Comparison of ENCODE assay signal across 11 cellular contexts in the genomic region with DNA sequence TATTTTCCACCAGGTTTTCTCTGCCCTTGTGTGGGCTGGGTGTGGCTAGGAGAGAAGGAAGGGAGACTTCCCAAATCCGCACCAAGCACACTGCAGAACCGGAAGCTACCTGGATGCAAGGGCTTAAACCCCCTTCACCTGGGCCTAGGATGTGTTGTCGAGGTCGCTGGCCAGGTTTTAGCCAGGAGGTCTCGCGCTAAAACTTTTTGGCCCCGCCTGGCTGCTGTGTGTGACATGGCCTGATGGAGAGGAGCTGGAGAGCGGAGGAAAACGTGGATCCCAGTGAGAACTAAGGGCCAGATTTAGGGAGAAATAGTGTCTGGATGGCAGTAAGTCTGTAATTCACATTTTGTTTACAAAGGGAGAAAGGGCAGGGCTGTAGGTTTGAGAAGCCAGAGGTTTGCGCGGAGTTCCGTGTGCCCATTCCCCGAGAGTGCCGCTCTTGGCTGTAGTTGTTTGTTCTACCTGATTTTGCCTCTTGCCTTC. TPM values are rescaled to one million over a fixed set of nuclear protein-coding genes. Genes with fewer than 3 reads are reported as not detected.
DNase-seq lines count a peak whose midpoint lies in the region; ATAC-seq and TF ChIP-seq lines count a peak whose summit lies in the region.
"Had no signal": no experiment of that assay in that cellular context is flagged by ENCODE, and none has a peak within 500 bp of the region (broad histone marks: within the 10 kb centered on the region; RNA-seq: fewer than 3 reads in every experiment).

No MANE protein-coding gene starts in this region.

- peaks cover 42% of the 10 kb centered on the region for H3K79me1 ChIP-seq in mesenchymal stem cell (replicated peaks; ENCODE audit: low read length, poor library complexity, severe bottlenecking)

- peak overlapping the region; percentile 59 for H4K8ac ChIP-seq in mesenchymal stem cell (ENCODE audit: low read length)

- TF ChIP-seq CTCF in cardiac muscle cell (IDR thresholded peaks at IDR 0.05; ENCODE audit: low read depth, low read length) (no peak), astrocyte of the spinal cord (IDR thresholded peaks at IDR 0.05; ENCODE audit: low read depth, low read length) (no peak), transverse colon (IDR thresholded peaks at IDR 0.05) (no peak)

- peak overlapping the region; percentile 96 for H2BK120ac ChIP-seq in mesenchymal stem cell (ENCODE audit: low read depth, low read length)

- H3K27me3 ChIP-seq in cardiac muscle cell (peaks cover 83% of the 10 kb centered on the region), mesenchymal stem cell (ENCODE audit: control insufficient read depth in 1 of 2, insufficient read depth in 1 of 2, low read length in 2 of 2) (peaks cover 0 to 49% of the 10 kb centered on the region in 2 experiments), transverse colon (peaks cover 96% of the 10 kb centered on the region), aorta (ENCODE audit: control insufficient read depth in 1 of 2, insufficient read depth in 2 of 2, low read length in 1 of 2) (no peaks in the 10 kb centered on the region)

- TF ChIP-seq POLR2A in transverse colon (IDR thresholded peaks at IDR 0.05): no peak

- H3K4me2 ChIP-seq in mesenchymal stem cell (ENCODE audit: low read length, poor library complexity, severe bottlenecking): peak overlapping the region; percentile 71

- H3K4me1 ChIP-seq in cardiac muscle cell (ENCODE audit: low read depth) (peaks cover 5% of the 10 kb centered on the region), mesenchymal stem cell (ENCODE audit: control insufficient read depth, insufficient read depth, low read depth, low read length) (peaks cover 45% of the 10 kb centered on the region), transverse colon (peaks cover 0 to 42% (median 18%) of the 10 kb centered on the region in 4 donors), aorta (ENCODE audit: control insufficient read depth in 1 of 2, insufficient read depth in 2 of 2, low read length in 2 of 2) (no peaks in the 10 kb centered on the region)

- ATAC-seq in left ventricle myocardium superior (no peak), aorta (ENCODE audit: low FRiP score) (no peak), HG03045 (IDR thresholded peaks at IDR 0.05; ENCODE audit: unreplicated experiment) (no peak), GM18867 (IDR thresholded peaks at IDR 0.05; ENCODE audit: unreplicated experiment) (no peak)
- ATAC-seq: mucosa of descending colon; stimulated activated naive CD8-positive, alpha-beta T cell treated with anti-CD3 and anti-CD28 coated beads, Interleukin-15, amount 100 ng/mL, for 72 hours had no signal

- peak overlapping the region; percentile 61 for H2AK5ac ChIP-seq in mesenchymal stem cell (ENCODE audit: low read length, severe bottlenecking)

- in situ Hi-C loops in astrocyte of the spinal cord (cut with HindIII; ENCODE audit: low sequenced_read_pairs): no loop called here
- in situ Hi-C loops in transverse colon (cut with MboI; ENCODE audit: low pct_ligation_motif_present in 1 of 4, low pct_unique_long_range_greater_than_20kb in 1 of 4, low sequenced_read_pairs in 3 of 4): loop anchor here in 2 of 4 donors (25.0 kb wide), 2 partner anchors 565 to 665 kb away; no protein-coding TSS in a partner anchor

- H3K36me3 ChIP-seq in cardiac muscle cell (no peaks in the 10 kb centered on the region), mesenchymal stem cell (ENCODE audit: control insufficient read depth in 1 of 2, insufficient read depth in 2 of 2, low read depth in 1 of 2, low read length in 2 of 2) (peaks cover 0 to 6% of the 10 kb centered on the region in 2 experiments), transverse colon (no peaks in the 10 kb centered on the region), aorta (ENCODE audit: control insufficient read depth in 1 of 2, insufficient read depth in 2 of 2, low read length in 1 of 2) (no peaks in the 10 kb centered on the region)

- H2BK5ac ChIP-seq in mesenchymal stem cell (ENCODE audit: low read depth, low read length, poor library complexity, severe bottlenecking): no peak overlapping the region

- no peak for TF ChIP-seq EP300 in transverse colon (IDR thresholded peaks at IDR 0.05; ENCODE audit: low read depth)

- H3K14ac ChIP-seq in mesenchymal stem cell (ENCODE audit: low read length in 2 of 2): peak overlapping the region in 1 of 2 experiments; percentile 99

- intact Hi-C loops in left ventricle myocardium superior (cut with micrococcal nuclease): no loop called here
- intact Hi-C loops in transverse colon (cut with DNase I; ENCODE audit: low total_unique reads): no loop called here
- intact Hi-C loops in aorta (cut with DNase I): loop anchor here in 1 of 2 donors (10.0 kb wide), 1 partner anchor 1222 kb away; no protein-coding TSS in a partner anchor

- H2BK15ac ChIP-seq in mesenchymal stem cell (ENCODE audit: low read depth, poor library complexity, severe bottlenecking): no peak overlapping the region

- H3K9me3 ChIP-seq in cardiac muscle cell (ENCODE audit: low read depth): no peaks in the 10 kb centered on the region
- no peaks in the 10 kb centered on the region for H3K9me3 ChIP-seq in mesenchymal stem cell (ENCODE audit: control insufficient read depth, low read length)
- H3K9me3 ChIP-seq in transverse colon: no peaks in the 10 kb centered on the region
- no peaks in the 10 kb centered on the region for H3K9me3 ChIP-seq in aorta (ENCODE audit: control insufficient read depth, low read length)
- H3K9me3 ChIP-seq: mucosa of descending colon had no signal

- peak overlapping the region in 1 of 2 experiments; percentile 89 for H2BK12ac ChIP-seq in mesenchymal stem cell (ENCODE audit: low read length in 2 of 2)

- DNase-seq in cardiac muscle cell (ENCODE audit: low read depth in 1 of 2, low spot score in 1 of 2) (no peak), left ventricle myocardium superior (no peak), astrocyte of the spinal cord (ENCODE audit: low read depth, low spot score) (no peak), mesenchymal stem cell (no peak), transverse colon (no peak), aorta (no peak)
- DNase-seq: Karpas-422; mucosa of descending colon; stimulated activated naive CD8-positive, alpha-beta T cell treated with anti-CD3 and anti-CD28 coated beads, Interleukin-15, amount 100 ng/mL, for 72 hours had no signal

- H2AFZ ChIP-seq in mesenchymal stem cell (ENCODE audit: low read depth, low read length): no peak overlapping the region

- H3K27ac ChIP-seq in cardiac muscle cell (no peak overlapping the region), mesenchymal stem cell (ENCODE audit: low read length, poor library complexity, severe bottlenecking) (no peak overlapping the region), transverse colon (peak overlapping the region; percentile 93 to 97 (median 96)), aorta (ENCODE audit: low read depth in 1 of 2, low read length in 2 of 2) (no peak overlapping the region)

- H3K4ac ChIP-seq in mesenchymal stem cell (ENCODE audit: low read depth in 1 of 2, low read length in 2 of 2): peak overlapping the region; percentile 10 to 99

- H3K23ac ChIP-seq in mesenchymal stem cell (ENCODE audit: low read length in 2 of 2): peak overlapping the region in 1 of 2 experiments; percentile 94

- peak overlapping the region; percentile 95 for H3K9ac ChIP-seq in mesenchymal stem cell (ENCODE audit: low read length)

- WGBS in mesenchymal stem cell: 53% methylated on average over 14 of the region's 14 CpGs
- 43 to 47% methylated on average over 3 to 14 of the region's 14 CpGs for WGBS in transverse colon (ENCODE audit: low coverage in 1 of 2), 2 donors
- 80 to 85% methylated on average over 14 of the region's 14 CpGs for WGBS in aorta, 2 donors

- H3K4me3 ChIP-seq in cardiac muscle cell: peak overlapping the region; percentile 93
- peak overlapping the region; percentile 54 for H3K4me3 ChIP-seq in astrocyte of the spinal cord (ENCODE audit: low read depth, low read length)
- peak overlapping the region in 1 of 2 experiments; percentile 88 for H3K4me3 ChIP-seq in mesenchymal stem cell (ENCODE audit: insufficient read depth in 1 of 2, low read depth in 1 of 2, low read length in 2 of 2)
- H3K4me3 ChIP-seq in transverse colon: peak overlapping the region in 1 of 4 donors; percentile 97
- no peak overlapping the region for H3K4me3 ChIP-seq in aorta (ENCODE audit: low read length in 2 of 2)
- H3K4me3 ChIP-seq: mucosa of descending colon had no signal

- H4K91ac ChIP-seq in mesenchymal stem cell (ENCODE audit: low read length): no peak overlapping the region

- peak overlapping the region; percentile 23 to 99 for H3K18ac ChIP-seq in mesenchymal stem cell (ENCODE audit: low read depth in 1 of 2, low read length in 2 of 2)

RNA-seq across cellular contexts. Expression of a gene that starts 3.1 kb away (rescaled TPM):
- total RNA-seq in cardiac muscle cell: 0.57 and 0.63 TPM in 2 replicates
- 0.65 and 1.7 TPM in 2 replicates for polyA plus RNA-seq in cardiac muscle cell
- total RNA-seq in left ventricle myocardium superior: 2.6 TPM
- polyA plus RNA-seq in mesenchymal stem cell (2013, experiment 1 of 2): 28.5 TPM
- 27.9 TPM for polyA plus RNA-seq in mesenchymal stem cell (2013, experiment 2 of 2)
- total RNA-seq in transverse colon: 1 to 10 TPM; 3.0 to 6.4 (median 4.6) TPM
- 10 to 100 TPM; 16.4 to 20.6 TPM for total RNA-seq in aorta
- 1 to 10 TPM; 3.0 to 5.1 TPM for polyA plus RNA-seq in aorta

Comparison
In these comparisons a context has a peak if more than half of its experiments do, and no peak if none do; other contexts are left out.
1. H3K27ac ChIP-seq: peak in transverse colon (4 of 4); none in cardiac muscle cell (single experiment), mesenchymal stem cell (single experiment) and aorta (0 of 2).
2. H3K4me3 ChIP-seq: peak in cardiac muscle cell (single experiment) and astrocyte of the spinal cord (single experiment); none in aorta (0 of 2).